Comparison of ENCODE assay signal across 8 cellular contexts in the genomic region with DNA sequence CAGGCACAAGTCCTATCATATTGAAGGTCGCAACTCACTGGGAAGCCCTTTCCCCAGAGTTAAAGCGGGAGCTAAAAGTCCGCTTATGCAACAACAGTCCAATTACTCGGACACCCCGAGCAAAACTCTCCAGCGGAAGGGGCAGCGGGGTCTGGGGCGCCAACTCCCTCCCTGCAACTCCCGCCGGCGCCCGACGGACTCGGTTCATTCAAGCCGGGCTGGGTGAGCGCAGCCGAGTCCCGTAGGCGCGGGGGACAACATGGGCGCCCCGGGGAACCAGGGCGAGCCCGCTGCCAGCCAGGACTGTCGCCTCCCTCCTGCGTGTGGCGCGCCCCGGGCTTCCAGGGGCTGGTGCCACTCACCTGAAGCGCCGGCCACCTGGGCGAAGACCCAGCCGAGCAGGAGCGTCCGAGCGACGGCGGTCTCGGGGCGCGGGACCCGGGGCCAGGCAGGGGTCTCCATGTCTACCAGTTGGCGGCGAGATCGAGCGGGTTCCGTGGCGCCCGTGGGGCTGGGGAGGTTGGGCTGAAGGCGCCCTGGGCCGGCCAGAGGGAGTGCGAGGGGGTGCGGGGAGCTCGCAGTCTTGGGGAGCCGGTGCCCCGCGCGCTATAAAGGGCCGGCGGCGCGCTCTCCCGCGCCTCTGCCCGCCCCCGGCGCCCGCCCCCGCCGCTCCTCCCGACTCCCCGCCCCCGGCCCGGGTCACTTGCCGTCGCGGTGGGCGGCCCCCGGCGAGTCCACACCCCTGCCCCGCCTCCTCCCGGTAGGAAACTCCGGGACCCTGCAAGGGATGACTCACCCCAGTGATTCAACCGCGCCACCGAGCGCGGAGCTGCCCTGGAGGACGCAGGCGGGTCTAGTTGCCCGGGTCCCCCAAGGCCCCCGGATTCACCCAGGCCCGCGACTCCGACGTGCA. TPM values are rescaled to one million over a fixed set of nuclear protein-coding genes. Genes with fewer than 3 reads are reported as not detected.
DNase-seq lines count a peak whose midpoint lies in the region; ATAC-seq and TF ChIP-seq lines count a peak whose summit lies in the region.

Gene F3 (minus strand): TSS at position 585 of the 913 bp plus-strand sequence. CDS start 123 bp downstream, at position 462.

- H3K36me3 Mint-ChIP-seq in activated CD8-positive, alpha-beta T cell treated with anti-CD3 and anti-CD28 coated beads for 36 hours (ENCODE audit: low read depth): no peaks in the 10 kb centered on the region
- peaks cover 3% of the 10 kb centered on the region for H3K36me3 Mint-ChIP-seq in effector memory CD8-positive, alpha-beta T cell (ENCODE audit: insufficient read depth)
- H3K36me3 Mint-ChIP-seq in memory B cell: no peaks in the 10 kb centered on the region

- TF ChIP-seq CTCF in activated CD8-positive, alpha-beta T cell treated with anti-CD3 and anti-CD28 coated beads for 36 hours (IDR thresholded peaks at IDR 0.05): no peak

- intact Hi-C loops in activated CD8-positive, alpha-beta T cell treated with anti-CD3 and anti-CD28 coated beads for 36 hours (cut with micrococcal nuclease): no loop called here

- no peaks in the 10 kb centered on the region for H3K9me3 Mint-ChIP-seq in activated CD8-positive, alpha-beta T cell treated with anti-CD3 and anti-CD28 coated beads for 36 hours
- H3K9me3 Mint-ChIP-seq in effector memory CD8-positive, alpha-beta T cell: no peaks in the 10 kb centered on the region
- no peaks in the 10 kb centered on the region for H3K9me3 Mint-ChIP-seq in memory B cell

- H3K27ac Mint-ChIP-seq in activated CD8-positive, alpha-beta T cell treated with anti-CD3 and anti-CD28 coated beads for 36 hours: no peak within 1 kb of the TSS
- no peak within 1 kb of the TSS for H3K27ac Mint-ChIP-seq in effector memory CD8-positive, alpha-beta T cell
- H3K27ac Mint-ChIP-seq in memory B cell: no peak within 1 kb of the TSS

- peak within 1 kb of the TSS; percentile 75 for H3K4me3 Mint-ChIP-seq in activated CD8-positive, alpha-beta T cell treated with anti-CD3 and anti-CD28 coated beads for 36 hours
- peak within 1 kb of the TSS; percentile 66 to 83 for H3K4me3 Mint-ChIP-seq in effector memory CD8-positive, alpha-beta T cell
- peak within 1 kb of the TSS; percentile 71 for H3K4me3 Mint-ChIP-seq in memory B cell

- peak; percentile 82 for ATAC-seq in HG02884 (IDR thresholded peaks at IDR 0.05; ENCODE audit: unreplicated experiment)
- ATAC-seq in activated CD8-positive, alpha-beta T cell treated with anti-CD3 and anti-CD28 coated beads for 36 hours: peak; percentile 99
- peak; percentile 90 for ATAC-seq in effector memory CD8-positive, alpha-beta T cell (replicated peaks)
- ATAC-seq in memory B cell (ENCODE audit: low read depth): peak; percentile 37

- CTCF ChIA-PET in activated CD8-positive, alpha-beta T cell treated with anti-CD3 and anti-CD28 coated beads for 36 hours (lab: Charles Lee): interaction anchor here (1.0 kb wide), 1 partner anchor 61 kb away, joined by 3 read pairs; no protein-coding TSS in a partner anchor

- POLR2A ChIA-PET in activated CD8-positive, alpha-beta T cell treated with anti-CD3 and anti-CD28 coated beads for 36 hours (lab: Charles Lee): no interaction called here

- DNase-seq in NCI-H2081 (lab: John Stamatoyannopoulos, UW) (peak; percentile 27 to 37), NCI-H2081 treated with DMSO at 0.1 percent for 48 hours (lab: John Stamatoyannopoulos, UW) (no peak), NCI-H2227 treated with DMSO at 0.1 percent for 48 hours (lab: John Stamatoyannopoulos, UW) (peak; percentile 55), memory B cell (ENCODE audit: low spot score in 2 of 2) (peak in 1 of 2 donors; percentile 11)
- DNase-seq in activated CD8-positive, alpha-beta T cell treated with anti-CD3 and anti-CD28 coated beads for 36 hours: peak; percentile 87
- DNase-seq in effector memory CD8-positive, alpha-beta T cell: peak in 2 of 3 experiments; percentile 49 to 52
- DNase-seq in stimulated activated CD4-positive, alpha-beta T cell treated with anti-CD3 and anti-CD28 coated beads, TNF-alpha, amount 100 ng/mL, for 4 hours (ENCODE audit: low read depth in 3 of 3): peak; percentile 49 to 70 (median 57)

- H3K27me3 Mint-ChIP-seq in activated CD8-positive, alpha-beta T cell treated with anti-CD3 and anti-CD28 coated beads for 36 hours: peaks cover 59% of the 10 kb centered on the region
- peaks cover 78 to 89% of the 10 kb centered on the region in 2 donors for H3K27me3 Mint-ChIP-seq in effector memory CD8-positive, alpha-beta T cell
- H3K27me3 Mint-ChIP-seq in memory B cell: peaks cover 27% of the 10 kb centered on the region

- peaks cover 17% of the 10 kb centered on the region for H3K4me1 Mint-ChIP-seq in activated CD8-positive, alpha-beta T cell treated with anti-CD3 and anti-CD28 coated beads for 36 hours (ENCODE audit: low read depth)
- peaks cover 10 to 16% of the 10 kb centered on the region in 2 donors for H3K4me1 Mint-ChIP-seq in effector memory CD8-positive, alpha-beta T cell (ENCODE audit: low read depth in 2 of 2)
- H3K4me1 Mint-ChIP-seq in memory B cell: peaks cover 8% of the 10 kb centered on the region

RNA-seq across cellular contexts. Expression of gene F3, which starts in this region (rescaled TPM):
- not detected for total RNA-seq in activated CD8-positive, alpha-beta T cell treated with anti-CD3 and anti-CD28 coated beads for 36 hours

Comparison
In these comparisons a context has a peak if more than half of its experiments do, and no peak if none do; other contexts are left out.
1. Peak in DNase-seq and ATAC-seq in activated CD8-positive, alpha-beta T cell treated with anti-CD3 and anti-CD28 coated beads for 36 hours; RNA of the gene not detected or under 1 TPM.
2. ATAC-seq: peak in every context shown above with its lines; median percentile 99 in activated CD8-positive, alpha-beta T cell treated with anti-CD3 and anti-CD28 coated beads for 36 hours; 90 in effector memory CD8-positive, alpha-beta T cell; 82 in HG02884; 37 in memory B cell.